Comparison of ENCODE assay signal across 8 cellular contexts in the genomic region with DNA sequence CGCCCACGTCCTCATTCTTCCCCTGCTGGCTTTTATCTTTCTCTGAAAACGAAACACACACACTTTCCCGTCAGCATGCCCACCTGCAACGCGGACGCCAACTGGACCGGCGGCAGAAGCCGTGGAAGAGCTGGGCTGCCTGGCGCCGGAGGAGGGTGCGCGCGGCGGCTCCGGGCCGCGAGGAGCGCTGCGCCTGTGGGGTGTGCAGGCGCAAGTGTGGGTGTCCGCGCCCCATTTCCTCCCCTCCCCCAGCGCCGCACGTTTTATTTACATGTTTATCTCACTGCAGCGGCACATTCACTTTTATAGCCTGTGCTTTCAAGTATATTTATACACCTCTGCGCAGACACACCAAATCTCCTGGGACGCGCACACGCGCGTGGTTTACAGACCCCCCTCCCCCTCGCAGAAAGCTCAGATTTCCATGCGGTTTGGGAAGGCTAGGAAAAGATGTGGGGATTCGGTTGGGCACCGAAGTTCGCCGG. TPM values are rescaled to one million over a fixed set of nuclear protein-coding genes. Genes with fewer than 3 reads are reported as not detected.
DNase-seq lines count a peak whose midpoint lies in the region; ATAC-seq and TF ChIP-seq lines count a peak whose summit lies in the region.
"Had no signal": no experiment of that assay in that cellular context is flagged by ENCODE, and none has a peak within 500 bp of the region (broad histone marks: within the 10 kb centered on the region; RNA-seq: fewer than 3 reads in every experiment).

No MANE protein-coding gene starts in this region.

- H3K27ac ChIP-seq in IMR-90 (ENCODE audit: insufficient read depth, low read length), result no peak overlapping the region
- peak overlapping the region; percentile 80 to 93 (median 86) for H3K27ac ChIP-seq in esophagus muscularis mucosa (replicated peaks in 1 of 4)

- H2AK9ac ChIP-seq in IMR-90 (replicated peaks; ENCODE audit: low read depth, low read length, poor library complexity), result peak overlapping the region; percentile 24

- no peak overlapping the region for H3K23ac ChIP-seq in IMR-90 (ENCODE audit: low read depth, low read length)

- WGBS in IMR-90 (ENCODE audit: extremely low coverage in 2 of 2, insufficient read length in 1 of 2), 2 experiments, result 14% methylated on average over 9 of the region's 40 CpGs; no CpG with 5 or more reads in 1 of the 2 experiments
- WGBS in esophagus muscularis mucosa, result 37% methylated on average over 38 of the region's 40 CpGs

- POLR2A ChIA-PET in IMR-90 (lab: Charles Lee; ENCODE audit: unreplicated experiment), result no interaction called here

- H3K4me3 ChIP-seq in IMR-90 (ENCODE audit: insufficient read depth, low read depth, low read length), result peak overlapping the region; percentile 47; the same call in 1 of the 2 replicates
- H3K4me3 ChIP-seq in esophagus muscularis mucosa, result peak overlapping the region; percentile 60 to 88 (median 72)

- H3K9me3 Mint-ChIP-seq in progenitor cell of endocrine pancreas (ENCODE audit: low read depth), result no peaks in the 10 kb centered on the region

- CTCF ChIA-PET in IMR-90 (lab: Yijun Ruan, JAX), result interaction anchor here (1.1 kb wide), 1 partner anchor 10 kb away, joined by 3 read pairs; no protein-coding TSS in a partner anchor

- H3K9me3 ChIP-seq in IMR-90 (ENCODE audit: control insufficient read depth, insufficient read depth, low read length) (peaks cover 16% of the 10 kb centered on the region), esophagus muscularis mucosa (no peaks in the 10 kb centered on the region)

- no peak overlapping the region for H2BK5ac ChIP-seq in IMR-90 (ENCODE audit: low read depth, low read length, poor library complexity, severe bottlenecking)

- H3K36me3 ChIP-seq in IMR-90 (ENCODE audit: control insufficient read depth, insufficient read depth, low read length), result no peaks in the 10 kb centered on the region
- H3K36me3 ChIP-seq in esophagus muscularis mucosa, result peaks cover 0 to 13% (median 2%) of the 10 kb centered on the region in 4 donors

- peak overlapping the region; percentile 81 for H3K27ac Mint-ChIP-seq in progenitor cell of endocrine pancreas

- H3K4me3 Mint-ChIP-seq in progenitor cell of endocrine pancreas (ENCODE audit: low read depth), result peak overlapping the region; percentile 73

- intact Hi-C loops in IMR-90 (cut with micrococcal nuclease), result no loop called here
- intact Hi-C loops in esophagus muscularis mucosa (cut with DNase I), result no loop called here

- no peak overlapping the region for H3K56ac ChIP-seq in IMR-90 (ENCODE audit: extremely low read depth, insufficient read depth, low read length)

- no peak overlapping the region for H4K91ac ChIP-seq in IMR-90 (ENCODE audit: insufficient read depth, low read depth, low read length)

- H3K18ac ChIP-seq in IMR-90 (ENCODE audit: low read depth, low read length), result no peak overlapping the region

- no peaks in the 10 kb centered on the region for H3K36me3 Mint-ChIP-seq in progenitor cell of endocrine pancreas (ENCODE audit: insufficient read depth)

- no peak overlapping the region for H4K8ac ChIP-seq in IMR-90 (ENCODE audit: low read depth in 2 of 2, low read length in 2 of 2)

- TF ChIP-seq EP300 in esophagus muscularis mucosa (IDR thresholded peaks at IDR 0.05), result no peak

- H3K9ac ChIP-seq in IMR-90 (ENCODE audit: low read depth, low read length), result no peak overlapping the region

- peaks cover 19% of the 10 kb centered on the region for H3K4me1 Mint-ChIP-seq in progenitor cell of endocrine pancreas (ENCODE audit: low read depth)

- dilution Hi-C loops in IMR-90 (cut with HindIII; ENCODE audit: low sequenced_read_pairs, unreplicated experiment), result no loop called here

- H2BK120ac ChIP-seq in IMR-90 (ENCODE audit: low read depth, low read length), result no peak overlapping the region

- H3K4ac ChIP-seq in IMR-90 (ENCODE audit: low read depth, low read length), result no peak overlapping the region

- BruUV-seq in IMR-90 (replicated peaks; lab: Mats Ljungman, UMichigan), result no TSS peak

- H3K27me3 Mint-ChIP-seq in progenitor cell of endocrine pancreas, result peaks cover 99% of the 10 kb centered on the region

- ATAC-seq in GM18870 (IDR thresholded peaks at IDR 0.05; ENCODE audit: unreplicated experiment), result peak; percentile 7
- no peak for ATAC-seq in IMR-90 (ENCODE audit: low read depth)

- H2AFZ ChIP-seq in IMR-90 (replicated peaks; ENCODE audit: low read length, poor library complexity), result peak overlapping the region; percentile 94

- no peaks in the 10 kb centered on the region for H4K20me1 ChIP-seq in IMR-90 (ENCODE audit: insufficient read depth, low read length)

- H3K4me2 ChIP-seq in IMR-90 (ENCODE audit: low read depth, low read length), result peak overlapping the region; percentile 41

- no peaks in the 10 kb centered on the region for H3K4me1 ChIP-seq in IMR-90 (ENCODE audit: control insufficient read depth, insufficient read depth, low read length)
- peaks cover 29 to 65% (median 43%) of the 10 kb centered on the region in 4 donors for H3K4me1 ChIP-seq in esophagus muscularis mucosa

- H3K27me3 ChIP-seq in IMR-90 (ENCODE audit: control insufficient read depth, insufficient read depth, low read length) (peaks cover 71% of the 10 kb centered on the region), esophagus muscularis mucosa (peaks cover 0 to 74% (median 0%) of the 10 kb centered on the region in 4 donors)

- in situ Hi-C loops in IMR-90 (cut with MboI; ENCODE audit: low sequenced_read_pairs), result no loop called here

- H2AK5ac ChIP-seq in IMR-90 (ENCODE audit: low read depth, low read length), result no peak overlapping the region

- H2BK15ac ChIP-seq in IMR-90 (ENCODE audit: low read depth, low read length), result no peak overlapping the region

- H3K79me1 ChIP-seq in IMR-90 (ENCODE audit: low read depth in 1 of 2, low read length in 2 of 2), result no peaks in the 10 kb centered on the region

- H3K14ac ChIP-seq in IMR-90 (replicated peaks; ENCODE audit: low read depth, low read length), result no peak overlapping the region

- no peak overlapping the region for H4K5ac ChIP-seq in IMR-90 (ENCODE audit: low read depth, low read length)

- TF ChIP-seq CTCF in IMR-90 (conservative IDR thresholded peaks at IDR 0.05; ENCODE audit: low read depth, low read length) (no peak), esophagus muscularis mucosa (IDR thresholded peaks at IDR 0.05) (no peak), progenitor cell of endocrine pancreas (IDR thresholded peaks at IDR 0.05; ENCODE audit: unreplicated experiment) (no peak)

- DNase-seq in IMR-90, result no peak
- no peak for DNase-seq in esophagus muscularis mucosa (ENCODE audit: extremely low spot score)
- no peak for DNase-seq in progenitor cell of endocrine pancreas (ENCODE audit: low spot score, unreplicated experiment)
- no peak for DNase-seq in foreskin melanocyte
- DNase-seq in NCI-H2196 treated with DMSO at 0.1 percent for 48 hours (lab: John Stamatoyannopoulos, UW; ENCODE audit: unreplicated experiment), result no peak
- DNase-seq in middle frontal gyrus (ENCODE audit: extremely low spot score, low spot score), result no peak
- DNase-seq: GOT3 had no signal

- TF ChIP-seq RAD21 in IMR-90 (IDR thresholded peaks at IDR 0.05; ENCODE audit: low read length), result no peak

- H3K9me1 ChIP-seq in IMR-90 (ENCODE audit: insufficient read depth, low read length), result no peaks in the 10 kb centered on the region

- TF ChIP-seq POLR2A in IMR-90 (IDR thresholded peaks at IDR 0.05; ENCODE audit: low read depth, low read length) (no peak), esophagus muscularis mucosa (IDR thresholded peaks at IDR 0.05; ENCODE audit: low read depth) (no peak)

- no peak overlapping the region for H2BK20ac ChIP-seq in IMR-90 (ENCODE audit: low read depth, low read length)

TF ChIP-seq in IMR-90, 13 proteins besides CTCF, POLR2A, EP300 and RAD21:
- TF ChIP-seq, protein P1, sequence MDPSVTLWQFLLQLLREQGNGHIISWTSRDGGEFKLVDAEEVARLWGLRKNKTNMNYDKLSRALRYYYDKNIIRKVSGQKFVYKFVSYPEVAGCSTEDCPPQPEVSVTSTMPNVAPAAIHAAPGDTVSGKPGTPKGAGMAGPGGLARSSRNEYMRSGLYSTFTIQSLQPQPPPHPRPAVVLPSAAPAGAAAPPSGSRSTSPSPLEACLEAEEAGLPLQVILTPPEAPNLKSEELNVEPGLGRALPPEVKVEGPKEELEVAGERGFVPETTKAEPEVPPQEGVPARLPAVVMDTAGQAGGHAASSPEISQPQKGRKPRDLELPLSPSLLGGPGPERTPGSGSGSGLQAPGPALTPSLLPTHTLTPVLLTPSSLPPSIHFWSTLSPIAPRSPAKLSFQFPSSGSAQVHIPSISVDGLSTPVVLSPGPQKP (IDR thresholded peaks at IDR 0.05; ENCODE audit: borderline replicate concordance, low read depth, low read length), result no peak
- no peak for TF ChIP-seq CHD1 (IDR thresholded peaks at IDR 0.05; ENCODE audit: low read depth, low read length)
- TF ChIP-seq MAFK (IDR thresholded peaks at IDR 0.05; ENCODE audit: low read depth, low read length), result no peak
- TF ChIP-seq FOS (IDR thresholded peaks at IDR 0.05; ENCODE audit: low read depth, low read length), result no peak
- TF ChIP-seq RFX5 (IDR thresholded peaks at IDR 0.05; ENCODE audit: low read depth, low read length), result no peak
- no peak for TF ChIP-seq NFE2L2 (IDR thresholded peaks at IDR 0.05; ENCODE audit: low read depth, low read length)
- TF ChIP-seq MXI1 (IDR thresholded peaks at IDR 0.05; ENCODE audit: borderline replicate concordance, low read depth, low read length), result no peak
- no peak for TF ChIP-seq MAZ (IDR thresholded peaks at IDR 0.05; ENCODE audit: borderline replicate concordance, low read depth, low read length)
- TF ChIP-seq CEBPB (IDR thresholded peaks at IDR 0.05; ENCODE audit: low read depth, low read length), result no peak
- TF ChIP-seq, protein P2, sequence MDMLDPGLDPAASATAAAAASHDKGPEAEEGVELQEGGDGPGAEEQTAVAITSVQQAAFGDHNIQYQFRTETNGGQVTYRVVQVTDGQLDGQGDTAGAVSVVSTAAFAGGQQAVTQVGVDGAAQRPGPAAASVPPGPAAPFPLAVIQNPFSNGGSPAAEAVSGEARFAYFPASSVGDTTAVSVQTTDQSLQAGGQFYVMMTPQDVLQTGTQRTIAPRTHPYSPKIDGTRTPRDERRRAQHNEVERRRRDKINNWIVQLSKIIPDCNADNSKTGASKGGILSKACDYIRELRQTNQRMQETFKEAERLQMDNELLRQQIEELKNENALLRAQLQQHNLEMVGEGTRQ (IDR thresholded peaks at IDR 0.05; ENCODE audit: low read depth, low read length), result no peak
- no peak for TF ChIP-seq SMC3 (IDR thresholded peaks at IDR 0.05; ENCODE audit: low read depth, low read length)
TF ChIP-seq in IMR-90: peak in this region for 0.

RNA-seq across cellular contexts. Expression of a gene that starts 1.5 kb away (rescaled TPM):
- total RNA-seq in IMR-90 (2012; rRNA removed) (3.0 and 3.6 TPM in 2 replicates), esophagus muscularis mucosa (10 to 100 TPM; 17.4 to 48.6 (median 34.0) TPM), progenitor cell of endocrine pancreas (5.3 and 7.4 TPM in 2 replicates)
- polyA plus RNA-seq in IMR-90 (2012; rRNA removed), result 6.3 and 7.0 TPM in 2 replicates
- polyA plus RNA-seq in IMR-90 (2012; cell fraction: cytosol; rRNA removed), result 4.4 and 4.5 TPM in 2 replicates
- polyA plus RNA-seq in IMR-90 (2012; cell fraction: nucleus; rRNA removed; ENCODE audit: low replicate concordance), result 8.4 and 11.1 TPM in 2 replicates
